Comparison of ENCODE assay signal across 9 cellular contexts in the genomic region with DNA sequence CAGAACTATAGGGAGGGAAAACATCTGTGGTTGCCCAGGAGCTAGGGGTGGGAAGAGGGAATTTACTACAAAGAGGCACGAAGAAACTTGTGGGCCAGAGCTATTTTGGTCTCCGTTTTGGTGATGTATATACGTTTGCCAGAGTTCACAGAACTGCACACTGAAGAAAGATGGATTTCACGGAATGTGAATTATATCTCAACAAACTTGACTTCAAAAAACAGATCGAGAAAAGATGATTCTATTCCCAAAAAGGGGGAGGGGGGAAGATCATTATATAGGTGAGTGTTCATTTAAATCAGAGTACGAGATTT. TPM values are rescaled to one million over a fixed set of nuclear protein-coding genes. Genes with fewer than 3 reads are reported as not detected.
DNase-seq lines count a peak whose midpoint lies in the region; ATAC-seq lines count a peak whose summit lies in the region.
"Had no signal": no experiment of that assay in that cellular context is flagged by ENCODE, and none has a peak within 500 bp of the region (broad histone marks: within the 10 kb centered on the region; RNA-seq: fewer than 3 reads in every experiment).

No MANE protein-coding gene starts in this region.

- H3K4me1 Mint-ChIP-seq in activated CD4-positive, alpha-beta T cell treated with anti-CD3 and anti-CD28 coated beads for 36 hours = peaks cover 6% of the 10 kb centered on the region
- H3K4me1 Mint-ChIP-seq in activated T-helper 1 cell treated with anti-CD3 and anti-CD28 coated beads, Interleukin-12 subunit alpha, Interleukin-12 subunit beta, Interleukin-2, Interleukin-4 antibody, amounts not matched to agents 30 ng/mL and 10 ng/mL and 1 ng/mL, durations not matched to agents 14 hours and 24 hours and 36 hours (ENCODE audit: low read depth) = peaks cover 7% of the 10 kb centered on the region

- POLR2A ChIA-PET in activated CD4-positive, alpha-beta T cell treated with anti-CD3 and anti-CD28 coated beads for 36 hours (lab: Charles Lee) = no interaction called here

- H3K4me3 Mint-ChIP-seq in activated CD4-positive, alpha-beta T cell treated with anti-CD3 and anti-CD28 coated beads for 36 hours = peak overlapping the region; percentile 60
- H3K4me3 Mint-ChIP-seq in activated T-helper 1 cell treated with anti-CD3 and anti-CD28 coated beads, Interleukin-12 subunit alpha, Interleukin-12 subunit beta, Interleukin-2, Interleukin-4 antibody, amounts not matched to agents 30 ng/mL and 10 ng/mL and 1 ng/mL, durations not matched to agents 14 hours and 24 hours and 36 hours = peak overlapping the region; percentile 57

- no peaks in the 10 kb centered on the region for H3K9me3 Mint-ChIP-seq in activated CD4-positive, alpha-beta T cell treated with anti-CD3 and anti-CD28 coated beads for 36 hours (ENCODE audit: low read depth)
- H3K9me3 Mint-ChIP-seq in activated T-helper 1 cell treated with anti-CD3 and anti-CD28 coated beads, Interleukin-12 subunit alpha, Interleukin-12 subunit beta, Interleukin-2, Interleukin-4 antibody, amounts not matched to agents 30 ng/mL and 10 ng/mL and 1 ng/mL, durations not matched to agents 14 hours and 24 hours and 36 hours = no peaks in the 10 kb centered on the region

- intact Hi-C loops in activated CD4-positive, alpha-beta T cell treated with anti-CD3 and anti-CD28 coated beads for 36 hours (cut with DNase I, micrococcal nuclease) = no loop called here
- intact Hi-C loops in activated T-helper 1 cell treated with anti-CD3 and anti-CD28 coated beads, Interleukin-12 subunit alpha, Interleukin-12 subunit beta, Interleukin-2, Interleukin-4 antibody, amounts not matched to agents 30 ng/mL and 10 ng/mL and 1 ng/mL, durations not matched to agents 14 hours and 24 hours and 36 hours (cut with micrococcal nuclease) = no loop called here

- peaks cover 15% of the 10 kb centered on the region for H3K27me3 Mint-ChIP-seq in activated CD4-positive, alpha-beta T cell treated with anti-CD3 and anti-CD28 coated beads for 36 hours
- peaks cover 27% of the 10 kb centered on the region for H3K27me3 Mint-ChIP-seq in activated T-helper 1 cell treated with anti-CD3 and anti-CD28 coated beads, Interleukin-12 subunit alpha, Interleukin-12 subunit beta, Interleukin-2, Interleukin-4 antibody, amounts not matched to agents 30 ng/mL and 10 ng/mL and 1 ng/mL, durations not matched to agents 14 hours and 24 hours and 36 hours (ENCODE audit: insufficient read depth)

- no peak overlapping the region for H3K27ac Mint-ChIP-seq in activated CD4-positive, alpha-beta T cell treated with anti-CD3 and anti-CD28 coated beads for 36 hours
- H3K27ac Mint-ChIP-seq in activated T-helper 1 cell treated with anti-CD3 and anti-CD28 coated beads, Interleukin-12 subunit alpha, Interleukin-12 subunit beta, Interleukin-2, Interleukin-4 antibody, amounts not matched to agents 30 ng/mL and 10 ng/mL and 1 ng/mL, durations not matched to agents 14 hours and 24 hours and 36 hours = no peak overlapping the region

- ATAC-seq in activated CD4-positive, alpha-beta T cell treated with anti-CD3 and anti-CD28 coated beads for 36 hours = no peak
- no peak for ATAC-seq in HG02763 (IDR thresholded peaks at IDR 0.05; ENCODE audit: unreplicated experiment)
- no peak for ATAC-seq in GM19324 (IDR thresholded peaks at IDR 0.05; ENCODE audit: low FRiP score, unreplicated experiment)

- no peak for DNase-seq in activated CD4-positive, alpha-beta T cell treated with anti-CD3 and anti-CD28 coated beads for 36 hours
- DNase-seq in activated CD4-positive, alpha-beta T cell treated with anti-CD3 and anti-CD28 coated beads, Interleukin-2, amount 50 U/mL, for 48 hours = no peak
- no peak for DNase-seq in activated T-helper 1 cell treated with anti-CD3 and anti-CD28 coated beads, Interleukin-12 subunit alpha, Interleukin-12 subunit beta, Interleukin-2, Interleukin-4 antibody, amounts not matched to agents 30 ng/mL and 10 ng/mL and 1 ng/mL, durations not matched to agents 14 hours and 24 hours and 36 hours (ENCODE audit: low spot score)
- peak; percentile 20 for DNase-seq in iPS-NIHi7 (ENCODE audit: extremely low spot score)
- DNase-seq in superior temporal gyrus (ENCODE audit: extremely low spot score) = peak; percentile 34
- DNase-seq in DMS153 (lab: John Stamatoyannopoulos, UW) = no peak
- DNase-seq: DND-41 had no signal

- CTCF ChIA-PET in activated CD4-positive, alpha-beta T cell treated with anti-CD3 and anti-CD28 coated beads for 36 hours (lab: Charles Lee) = interaction anchor here (1.0 kb wide), 1 partner anchor 33 kb away, joined by 4 read pairs; no protein-coding TSS in a partner anchor

- H3K36me3 Mint-ChIP-seq in activated CD4-positive, alpha-beta T cell treated with anti-CD3 and anti-CD28 coated beads for 36 hours (ENCODE audit: low read depth) = peaks cover under 1% of the 10 kb centered on the region
- H3K36me3 Mint-ChIP-seq in activated T-helper 1 cell treated with anti-CD3 and anti-CD28 coated beads, Interleukin-12 subunit alpha, Interleukin-12 subunit beta, Interleukin-2, Interleukin-4 antibody, amounts not matched to agents 30 ng/mL and 10 ng/mL and 1 ng/mL, durations not matched to agents 14 hours and 24 hours and 36 hours (ENCODE audit: low read depth) = peaks cover 5% of the 10 kb centered on the region

RNA-seq across cellular contexts. Expression of gene AS3MT, which starts 0.3 kb away (rescaled TPM):
- total RNA-seq in activated CD4-positive, alpha-beta T cell treated with anti-CD3 and anti-CD28 coated beads for 36 hours = 1 to 10 TPM; 1.1 to 1.5 TPM
- 0.12 and 0.47 TPM in 2 replicates for total RNA-seq in activated T-helper 1 cell treated with anti-CD3 and anti-CD28 coated beads, Interleukin-12 subunit alpha, Interleukin-12 subunit beta, Interleukin-2, Interleukin-4 antibody, amounts not matched to agents 30 ng/mL and 10 ng/mL and 1 ng/mL, durations not matched to agents 14 hours and 24 hours and 36 hours

RNA-seq across cellular contexts. Expression of gene BORCS7, which starts 14.9 kb away (rescaled TPM):
- total RNA-seq in activated CD4-positive, alpha-beta T cell treated with anti-CD3 and anti-CD28 coated beads for 36 hours = 1 to 10 TPM; 4.5 to 5.1 TPM
- total RNA-seq in activated T-helper 1 cell treated with anti-CD3 and anti-CD28 coated beads, Interleukin-12 subunit alpha, Interleukin-12 subunit beta, Interleukin-2, Interleukin-4 antibody, amounts not matched to agents 30 ng/mL and 10 ng/mL and 1 ng/mL, durations not matched to agents 14 hours and 24 hours and 36 hours = 9.7 and 12.6 TPM in 2 replicates

RNA-seq across cellular contexts. Expression of gene CYP17A1, which starts 31.7 kb away (rescaled TPM):
- total RNA-seq in activated CD4-positive, alpha-beta T cell treated with anti-CD3 and anti-CD28 coated beads for 36 hours = not detected
- total RNA-seq in activated T-helper 1 cell treated with anti-CD3 and anti-CD28 coated beads, Interleukin-12 subunit alpha, Interleukin-12 subunit beta, Interleukin-2, Interleukin-4 antibody, amounts not matched to agents 30 ng/mL and 10 ng/mL and 1 ng/mL, durations not matched to agents 14 hours and 24 hours and 36 hours = not detected in 2 replicates

RNA-seq across cellular contexts. Expression of gene CNNM2, which starts 49.2 kb away (rescaled TPM):
- total RNA-seq in activated CD4-positive, alpha-beta T cell treated with anti-CD3 and anti-CD28 coated beads for 36 hours = 1 to 10 TPM; 4.2 to 4.5 TPM
- total RNA-seq in activated T-helper 1 cell treated with anti-CD3 and anti-CD28 coated beads, Interleukin-12 subunit alpha, Interleukin-12 subunit beta, Interleukin-2, Interleukin-4 antibody, amounts not matched to agents 30 ng/mL and 10 ng/mL and 1 ng/mL, durations not matched to agents 14 hours and 24 hours and 36 hours = 5.5 and 6.6 TPM in 2 replicates

Comparison
In these comparisons a context has a peak if more than half of its experiments do, and no peak if none do; other contexts are left out.
1. DNase-seq: peak in iPS-NIHi7 (single experiment) and superior temporal gyrus (single experiment); none in activated CD4-positive, alpha-beta T cell treated with anti-CD3 and anti-CD28 coated beads for 36 hours (single experiment), activated CD4-positive, alpha-beta T cell treated with anti-CD3 and anti-CD28 coated beads, Interleukin-2, amount 50 U/mL, for 48 hours (0 of 2), activated T-helper 1 cell treated with anti-CD3 and anti-CD28 coated beads, Interleukin-12 subunit alpha, Interleukin-12 subunit beta, Interleukin-2, Interleukin-4 antibody, amounts not matched to agents 30 ng/mL and 10 ng/mL and 1 ng/mL, durations not matched to agents 14 hours and 24 hours and 36 hours (single experiment) and DMS153 (single experiment).